ENCODE assay signal across 24 cellular contexts in genomic region chr1:92691937-92692336, GRCh38.
DNase-seq lines count a peak whose midpoint lies in the region; ATAC-seq, FAIRE-seq and TF ChIP-seq lines count a peak whose summit lies in the region.
"Had no signal": no experiment of that assay in that cellular context is flagged by ENCODE, and none has a peak within 500 bp of the region (broad histone marks: within the 10 kb centered on the region; RNA-seq: fewer than 3 reads in every experiment).

No MANE protein-coding gene starts in this region.

- H3K9ac ChIP-seq in Karpas-422 (ENCODE audit: low read length) (no peak overlapping the region), GM12878 (ENCODE audit: control insufficient read depth, insufficient read depth, low read length) (no peak overlapping the region)

- ATAC-seq in GM12878, result peak; percentile 46; the same call in 2 of the 3 replicates
- no peak for ATAC-seq in activated CD8-positive, alpha-beta T cell treated with anti-CD3 and anti-CD28 coated beads for 36 hours
- no peak for ATAC-seq in GM21381 (IDR thresholded peaks at IDR 0.05; ENCODE audit: unreplicated experiment)
- ATAC-seq: activated naive CD4-positive, alpha-beta T cell treated with anti-CD3 and anti-CD28 coated beads, Interleukin-2, amount 50 U/mL, for 72 hours; CD8-positive, alpha-beta T cell had no signal

- H3K36me3 ChIP-seq in Karpas-422 (ENCODE audit: insufficient read depth, low read length) (no peaks in the 10 kb centered on the region), GM12878 (ENCODE audit: control insufficient read depth in 2 of 2, insufficient read depth in 2 of 2, low read length in 1 of 2) (no peaks in the 10 kb centered on the region)

- TF ChIP-seq EP300 in GM12878 (IDR thresholded peaks at IDR 0.05; ENCODE audit: borderline replicate concordance in 1 of 2, control insufficient read depth in 1 of 2, low read depth in 2 of 2, low read length in 2 of 2), result no peak

- H3K79me2 ChIP-seq in Karpas-422 (ENCODE audit: low read length) (no peaks in the 10 kb centered on the region), GM12878 (ENCODE audit: control insufficient read depth, insufficient read depth, low read length) (no peaks in the 10 kb centered on the region)

- peaks cover under 1% of the 10 kb centered on the region for H3K27me3 Mint-ChIP-seq in activated CD8-positive, alpha-beta T cell treated with anti-CD3 and anti-CD28 coated beads for 36 hours
- H3K27me3 Mint-ChIP-seq in HFFc6 (ENCODE audit: insufficient read depth), result no peaks in the 10 kb centered on the region
- H3K27me3 Mint-ChIP-seq: activated CD4-positive, alpha-beta memory T cell treated with anti-CD3 and anti-CD28 coated beads for 36 hours had no signal

- DNase-seq in NOMO-1 treated with DMSO at 0.1 percent for 48 hours (lab: John Stamatoyannopoulos, UW; ENCODE audit: unreplicated experiment) (peak; percentile 39), NOMO-1 treated with dmso at 0.1 percent for 144 hours (lab: John Stamatoyannopoulos, UW; ENCODE audit: unreplicated experiment) (no peak), Karpas-422 (peak; percentile 49), GM12878 (ENCODE audit: low read depth, low spot score) (no peak), HFFc6 (no peak)
- DNase-seq in activated CD8-positive, alpha-beta T cell treated with anti-CD3 and anti-CD28 coated beads for 36 hours, result no peak
- DNase-seq in effector CD4-positive, alpha-beta T cell, result no peak
- DNase-seq: activated CD4-positive, alpha-beta memory T cell treated with anti-CD3 and anti-CD28 coated beads for 36 hours; aorta; CD8-positive, alpha-beta T cell; cortex of kidney; glutamatergic neuron; HCEC 1CT; mesenchymal stem cell; NCI-H1048; NCI-H1694 treated with DMSO at 0.1 percent for 48 hours; nucleus accumbens; T1000 had no signal

- H3K9me3 Mint-ChIP-seq in activated CD8-positive, alpha-beta T cell treated with anti-CD3 and anti-CD28 coated beads for 36 hours, result no peaks in the 10 kb centered on the region
- no peaks in the 10 kb centered on the region for H3K9me3 Mint-ChIP-seq in HFFc6
- H3K9me3 Mint-ChIP-seq: activated CD4-positive, alpha-beta memory T cell treated with anti-CD3 and anti-CD28 coated beads for 36 hours; activated naive CD4-positive, alpha-beta T cell treated with anti-CD3 and anti-CD28 coated beads, Interleukin-2, amount 50 U/mL, for 72 hours; CD8-positive, alpha-beta T cell had no signal

- no peak for FAIRE-seq in GM12878 (lab: Jason Lieb, UNC)

- BruUV-seq in GM12878 (replicated peaks; lab: Mats Ljungman, UMichigan), result no TSS peak

- H3K9me3 ChIP-seq in Karpas-422 (ENCODE audit: low read length) (no peaks in the 10 kb centered on the region), GM12878 (replicated peaks; ENCODE audit: control insufficient read depth, insufficient read depth, low read length) (no peaks in the 10 kb centered on the region)
- H3K9me3 ChIP-seq: tibial nerve had no signal

- peak overlapping the region; percentile 45; the same call in 1 of the 2 replicates for H2AFZ ChIP-seq in Karpas-422 (ENCODE audit: low read length)
- no peak overlapping the region for H2AFZ ChIP-seq in GM12878 (ENCODE audit: control insufficient read depth, low read depth, low read length)

- RAD21 ChIA-PET in GM12878 (lab: Charles Lee; ENCODE audit: unreplicated experiment), result no interaction called here

- H3K4me3 Mint-ChIP-seq in activated CD8-positive, alpha-beta T cell treated with anti-CD3 and anti-CD28 coated beads for 36 hours, result no peak overlapping the region
- H3K4me3 Mint-ChIP-seq in HFFc6, result no peak overlapping the region
- H3K4me3 Mint-ChIP-seq: activated CD4-positive, alpha-beta memory T cell treated with anti-CD3 and anti-CD28 coated beads for 36 hours; CD8-positive, alpha-beta T cell had no signal

- intact Hi-C loops in GM12878 (cut with micrococcal nuclease; ENCODE audit: unreplicated experiment), result no loop called here
- intact Hi-C loops in activated CD8-positive, alpha-beta T cell treated with anti-CD3 and anti-CD28 coated beads for 36 hours (cut with micrococcal nuclease), result no loop called here

- no peak overlapping the region for H3K27ac Mint-ChIP-seq in activated CD8-positive, alpha-beta T cell treated with anti-CD3 and anti-CD28 coated beads for 36 hours
- no peak overlapping the region for H3K27ac Mint-ChIP-seq in HFFc6
- H3K27ac Mint-ChIP-seq: activated CD4-positive, alpha-beta memory T cell treated with anti-CD3 and anti-CD28 coated beads for 36 hours; activated naive CD4-positive, alpha-beta T cell treated with anti-CD3 and anti-CD28 coated beads, Interleukin-2, amount 50 U/mL, for 72 hours; activated T-helper 2 cell treated with anti-CD3 and anti-CD28 coated beads, Interferon-gamma antibody, Interleukin-2, Interleukin-4, amounts not matched to agents 10 μg/mL and 5 μg/mL and 100 μg/mL, durations not matched to agents 14 hours and 24 hours and 36 hours; CD8-positive, alpha-beta T cell had no signal

- H3K27me3 ChIP-seq in Karpas-422 (ENCODE audit: low read length) (no peaks in the 10 kb centered on the region), GM12878 (replicated peaks in 1 of 2; ENCODE audit: control insufficient read depth in 2 of 2, insufficient read depth in 2 of 2, low read length in 1 of 2) (no peaks in the 10 kb centered on the region)
- H3K27me3 ChIP-seq: cardiac muscle cell, tibial nerve had no signal

- CTCF ChIA-PET in GM12878 (lab: Yijun Ruan, JAX), result interaction anchor here (0.7 kb wide), 1 partner anchor 600 kb away, joined by 5 read pairs; no protein-coding TSS in a partner anchor
- CTCF ChIA-PET in activated CD8-positive, alpha-beta T cell treated with anti-CD3 and anti-CD28 coated beads for 36 hours (lab: Charles Lee), result interaction anchor here (1.9 kb wide), 1 partner anchor 58 kb away, joined by 6 read pairs; no protein-coding TSS in a partner anchor

- H4K20me1 ChIP-seq in Karpas-422 (ENCODE audit: insufficient read depth, low read depth, low read length) (no peaks in the 10 kb centered on the region), GM12878 (ENCODE audit: control insufficient read depth, insufficient read depth) (no peaks in the 10 kb centered on the region)

- H3K4me3 ChIP-seq in Karpas-422 (ENCODE audit: low read length) (no peak overlapping the region), GM12878 (no peak overlapping the region)
- H3K4me3 ChIP-seq: cardiac muscle cell, tibial nerve had no signal

- 39% methylated on average over 1 of the region's 1 CpG for WGBS in GM12878 (ENCODE audit: insufficient coverage, insufficient replicate concordance, low lambda C conversion rate, missing lambda C conversion rate)

- POLR2A ChIA-PET in GM12878 (lab: Charles Lee), result no interaction called here
- POLR2A ChIA-PET in activated CD8-positive, alpha-beta T cell treated with anti-CD3 and anti-CD28 coated beads for 36 hours (lab: Charles Lee), result no interaction called here

- no peak for TF ChIP-seq RAD21 in GM12878 (IDR thresholded peaks at IDR 0.05; ENCODE audit: insufficient read depth, low read depth, low read length)

- peaks cover 10% of the 10 kb centered on the region for H3K4me1 ChIP-seq in Karpas-422 (ENCODE audit: low read length)
- no peaks in the 10 kb centered on the region for H3K4me1 ChIP-seq in GM12878 (ENCODE audit: control insufficient read depth, insufficient read depth, low read length)
- H3K4me1 ChIP-seq: tibial nerve had no signal

- H3K9me2 ChIP-seq in Karpas-422 (replicated peaks; ENCODE audit: insufficient read depth, low read length), result no peaks in the 10 kb centered on the region

- SMC1A ChIA-PET in GM12878 (lab: Charles Lee; ENCODE audit: uncharacterized antibody, unreplicated experiment), result interaction anchor here (1.3 kb wide), 1 partner anchor 19 kb away, joined by 3 read pairs; no protein-coding TSS in a partner anchor

- TF ChIP-seq POLR2A in GM12878 (IDR thresholded peaks at IDR 0.05; ENCODE audit: low read depth, low read length), result no peak

- no peak for TF ChIP-seq CTCF in GM12878 (IDR thresholded peaks at IDR 0.05 in 2 of 3, conservative IDR thresholded peaks at IDR 0.05 in 1 of 3; ENCODE audit: control insufficient read depth in 2 of 3, extremely low read depth in 1 of 3, insufficient read depth in 1 of 3, low read depth in 3 of 3, low read length in 3 of 3)
- TF ChIP-seq CTCF in activated CD8-positive, alpha-beta T cell treated with anti-CD3 and anti-CD28 coated beads for 36 hours (IDR thresholded peaks at IDR 0.05), result no peak
- no peak for TF ChIP-seq CTCF in HFFc6 (IDR thresholded peaks at IDR 0.05)

- in situ Hi-C loops in GM12878 (cut with MboI), result no loop called here

- no peaks in the 10 kb centered on the region for H3K36me3 Mint-ChIP-seq in activated CD8-positive, alpha-beta T cell treated with anti-CD3 and anti-CD28 coated beads for 36 hours (ENCODE audit: low read depth)
- H3K36me3 Mint-ChIP-seq in HFFc6 (ENCODE audit: low read depth), result peaks cover 25% of the 10 kb centered on the region
- H3K36me3 Mint-ChIP-seq: activated CD4-positive, alpha-beta memory T cell treated with anti-CD3 and anti-CD28 coated beads for 36 hours; activated naive CD4-positive, alpha-beta T cell treated with anti-CD3 and anti-CD28 coated beads, Interleukin-2, amount 50 U/mL, for 72 hours; CD8-positive, alpha-beta T cell had no signal

- H3K4me2 ChIP-seq in Karpas-422 (ENCODE audit: low read depth, low read length, poor library complexity, severe bottlenecking) (peak overlapping the region; percentile 7), GM12878 (ENCODE audit: control insufficient read depth, insufficient read depth) (no peak overlapping the region)

- peaks cover 6% of the 10 kb centered on the region for H3K4me1 Mint-ChIP-seq in activated CD8-positive, alpha-beta T cell treated with anti-CD3 and anti-CD28 coated beads for 36 hours (ENCODE audit: low read depth)
- H3K4me1 Mint-ChIP-seq in HFFc6 (ENCODE audit: low read depth), result peaks cover 5% of the 10 kb centered on the region; the same call in 1 of the 2 replicates

- H3K27ac ChIP-seq in Karpas-422 (ENCODE audit: low read length) (no peak overlapping the region), GM12878 (ENCODE audit: control insufficient read depth, insufficient read depth) (no peak overlapping the region)
- H3K27ac ChIP-seq: 22Rv1, cardiac muscle cell, tibial nerve had no signal

TF ChIP-seq in GM12878, 131 proteins besides CTCF, POLR2A, EP300 and RAD21 (continues in another document):
- TF ChIP-seq, protein P1, sequence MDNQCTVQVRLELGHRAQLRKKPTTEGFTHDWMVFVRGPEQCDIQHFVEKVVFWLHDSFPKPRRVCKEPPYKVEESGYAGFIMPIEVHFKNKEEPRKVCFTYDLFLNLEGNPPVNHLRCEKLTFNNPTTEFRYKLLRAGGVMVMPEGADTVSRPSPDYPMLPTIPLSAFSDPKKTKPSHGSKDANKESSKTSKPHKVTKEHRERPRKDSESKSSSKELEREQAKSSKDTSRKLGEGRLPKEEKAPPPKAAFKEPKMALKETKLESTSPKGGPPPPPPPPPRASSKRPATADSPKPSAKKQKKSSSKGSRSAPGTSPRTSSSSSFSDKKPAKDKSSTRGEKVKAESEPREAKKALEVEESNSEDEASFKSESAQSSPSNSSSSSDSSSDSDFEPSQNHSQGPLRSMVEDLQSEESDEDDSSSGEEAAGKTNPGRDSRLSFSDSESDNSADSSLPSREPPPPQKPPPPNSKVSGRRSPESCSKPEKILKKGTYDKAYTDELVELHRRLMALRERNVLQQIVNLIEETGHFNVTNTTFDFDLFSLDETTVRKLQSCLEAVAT (IDR thresholded peaks at IDR 0.05), result no peak
- TF ChIP-seq SPI1 (IDR thresholded peaks at IDR 0.05; ENCODE audit: borderline replicate concordance, insufficient read depth, low read depth, low read length), result peak; percentile 75

Comparison
In these comparisons a context has a peak if more than half of its experiments do, and no peak if none do; other contexts are left out.
1. DNase-seq: peak in NOMO-1 treated with DMSO at 0.1 percent for 48 hours (single experiment) and Karpas-422 (single experiment); none in NOMO-1 treated with dmso at 0.1 percent for 144 hours (single experiment), GM12878 (single experiment), activated CD8-positive, alpha-beta T cell treated with anti-CD3 and anti-CD28 coated beads for 36 hours (single experiment), HFFc6 (single experiment) and effector CD4-positive, alpha-beta T cell (single experiment).